In the genomic region with DNA sequence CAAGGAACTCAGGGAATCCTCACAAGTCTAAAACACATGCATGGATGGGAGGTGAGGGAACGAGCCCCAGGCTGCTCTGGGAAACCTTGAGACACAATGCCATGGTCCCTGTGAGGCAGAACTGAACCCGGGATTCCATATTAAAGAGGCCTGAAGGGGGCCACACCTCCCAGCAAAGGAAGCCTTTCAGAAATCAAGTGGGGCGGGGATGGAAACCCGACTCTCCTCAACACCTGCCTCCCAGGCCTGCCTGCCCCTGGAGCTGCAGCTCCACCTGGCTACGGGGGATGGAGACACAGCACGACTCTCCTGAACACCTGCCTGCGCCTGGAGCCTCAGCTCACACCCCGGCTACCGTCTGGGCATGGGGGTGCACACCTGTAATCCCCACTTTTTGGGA, we compare ENCODE assay signal across 8 cellular contexts.
DNase-seq lines count a peak whose midpoint lies in the region; FAIRE-seq and TF ChIP-seq lines count a peak whose summit lies in the region.
"Not testable (repeated sequence)": the region's sequence is repeated elsewhere in the genome, so short reads cannot be mapped to it uniquely, and the experiment has no call there.

No MANE protein-coding gene starts in this region.

- TF ChIP-seq EP300 in transverse colon (IDR thresholded peaks at IDR 0.05; ENCODE audit: low read depth), result not testable (repeated sequence)

- not testable (repeated sequence) for H3K9ac ChIP-seq in keratinocyte (ENCODE audit: control insufficient read depth, extremely low read depth, insufficient read depth, low read length)

- H3K4me1 ChIP-seq in keratinocyte (ENCODE audit: control insufficient read depth, extremely low read depth, insufficient read depth, low read length); transverse colon: not testable (repeated sequence)

- intact Hi-C loops in transverse colon (cut with DNase I; ENCODE audit: low total_unique reads), result not testable (repeated sequence)

- in situ Hi-C loops in transverse colon (cut with MboI; ENCODE audit: low pct_ligation_motif_present in 1 of 4, low pct_unique_long_range_greater_than_20kb in 1 of 4, low sequenced_read_pairs in 3 of 4), result not testable (repeated sequence)

- not testable (repeated sequence) for H3K36me3 ChIP-seq in bronchial epithelial cell (ENCODE audit: control insufficient read depth, insufficient read depth, low read length); keratinocyte (ENCODE audit: control insufficient read depth in 2 of 2, extremely low read depth in 1 of 2, insufficient read depth in 2 of 2, low read length in 2 of 2); transverse colon

- not testable (repeated sequence) for H3K4me3 ChIP-seq in bronchial epithelial cell (ENCODE audit: low read depth, low read length); keratinocyte (ENCODE audit: control insufficient read depth in 2 of 3, extremely low read depth in 1 of 3, insufficient read depth in 2 of 3, low read depth in 1 of 3, low read length in 3 of 3); transverse colon

- not testable (repeated sequence) for H3K9me3 ChIP-seq in keratinocyte (ENCODE audit: control insufficient read depth, low read depth, low read length); transverse colon

- TF ChIP-seq CTCF in bronchial epithelial cell (IDR thresholded peaks at IDR 0.05; ENCODE audit: insufficient read depth, low read length, severe bottlenecking), result peak; percentile 54
- TF ChIP-seq CTCF in keratinocyte (optimal IDR thresholded peaks at IDR 0.05 in 1 of 3, IDR thresholded peaks at IDR 0.05 in 1 of 3, conservative IDR thresholded peaks at IDR 0.05 in 1 of 3; ENCODE audit: extremely low read depth in 1 of 3, insufficient read depth in 2 of 3, low read length in 3 of 3), result peak; percentile 18 to 64 (median 59)
- TF ChIP-seq CTCF in transverse colon (IDR thresholded peaks at IDR 0.05), result peak in 4 of 5 experiments; percentile 16 to 40 (median 32)

- H2AFZ ChIP-seq in keratinocyte (ENCODE audit: control insufficient read depth, low read length), result not testable (repeated sequence)

- not testable (repeated sequence) for FAIRE-seq in HTR-8/SVneo (lab: Jason Lieb, UNC); bronchial epithelial cell (lab: Jason Lieb, UNC); keratinocyte (lab: Jason Lieb, UNC)

- not testable (repeated sequence) for H3K4me2 ChIP-seq in keratinocyte (ENCODE audit: control insufficient read depth, extremely low read depth, insufficient read depth, low read depth, low read length)

- not testable (repeated sequence) for H3K27me3 ChIP-seq in bronchial epithelial cell (ENCODE audit: control insufficient read depth, insufficient read depth, low read length); keratinocyte (ENCODE audit: control insufficient read depth, extremely low read depth, insufficient read depth, low read length); transverse colon

- not testable (repeated sequence) for TF ChIP-seq POLR2A in transverse colon (IDR thresholded peaks at IDR 0.05)

- dilution Hi-C loops in keratinocyte (cut with MboI; ENCODE audit: extremely low pct_ligation_motif_present, low sequenced_read_pairs), result not testable (repeated sequence)

- H3K79me2 ChIP-seq in keratinocyte (ENCODE audit: control insufficient read depth, insufficient read depth, low read length), result not testable (repeated sequence)

- not testable (repeated sequence) for H3K27ac ChIP-seq in keratinocyte (ENCODE audit: control insufficient read depth, insufficient read depth, low read length); transverse colon

- H3K9me1 ChIP-seq in keratinocyte (ENCODE audit: control insufficient read depth, extremely low read depth, insufficient read depth, low read length), result not testable (repeated sequence)

- H4K20me1 ChIP-seq in keratinocyte (ENCODE audit: control insufficient read depth, extremely low read depth, insufficient read depth, low read length), result not testable (repeated sequence)

- WGBS in transverse colon (ENCODE audit: low coverage in 1 of 2), 2 donors, result 41% methylated on average over 9 of the region's 9 CpGs; no CpG with 5 or more reads in 1 of the 2 donors

- DNase-seq in DMS53 treated with DMSO at 0.1 percent for 48 hours (lab: John Stamatoyannopoulos, UW; ENCODE audit: unreplicated experiment), result peak; percentile 94
- DNase-seq in HTR-8/SVneo (ENCODE audit: insufficient read length, low spot score), result peak; percentile 54
- peak; percentile 91 for DNase-seq in NCI-H146 (lab: John Stamatoyannopoulos, UW)
- peak; percentile 57 to 86 for DNase-seq in NCI-H524 (lab: John Stamatoyannopoulos, UW)
- DNase-seq in SHP77 (lab: John Stamatoyannopoulos, UW), result peak; percentile 74 to 80
- peak; percentile 39 for DNase-seq in bronchial epithelial cell (ENCODE audit: low read depth)
- DNase-seq in keratinocyte (ENCODE audit: low read depth, low spot score), result peak; percentile 15
- peak; percentile 42 for DNase-seq in transverse colon

Comparison
In these comparisons a context has a peak if more than half of its experiments do, and no peak if none do; other contexts are left out.
1. DNase-seq: peak in every context shown above with its lines; median percentile 94 in DMS53 treated with DMSO at 0.1 percent for 48 hours; 91 in NCI-H146; 77 in SHP77; 72 in NCI-H524; 54 in HTR-8/SVneo; 42 in transverse colon; 39 in bronchial epithelial cell; 15 in keratinocyte.